ENCODE assay signal across 9 cellular contexts in genomic region chr12:124713041-124713435, GRCh38.
A peak's percentile ranks its signal among the peaks of the same experiment; 100 is the strongest.
DNase-seq lines count a peak whose midpoint lies in the region; ATAC-seq and TF ChIP-seq lines count a peak whose summit lies in the region.
"Had no signal": no experiment of that assay in that cellular context is flagged by ENCODE, and none has a peak within 500 bp of the region (broad histone marks: within the 10 kb centered on the region; RNA-seq: fewer than 3 reads in every experiment).

No MANE protein-coding gene starts in this region.

- peak overlapping the region; percentile 4 for H3K27ac ChIP-seq in parathyroid adenoma
- H3K27ac ChIP-seq: C4-2B had no signal

- H3K4me1 ChIP-seq in parathyroid adenoma: no peaks in the 10 kb centered on the region

- no peak overlapping the region for H3K9ac ChIP-seq in parathyroid adenoma

- no peak for DNase-seq in activated T-cell treated with anti-CD3 and anti-CD28 coated beads, Interleukin-2, amount 50 U/mL, for 4 hours
- no peak for DNase-seq in activated T-cell treated with anti-CD3 and anti-CD28 coated beads, Interleukin-2, amount 50 U/mL, for 1 hour
- DNase-seq in effector memory CD8-positive, alpha-beta T cell: peak in 1 of 3 experiments; percentile 13
- DNase-seq in Kasumi-1 (lab: John Stamatoyannopoulos, UW) (no peak), NCI-H2029 (lab: John Stamatoyannopoulos, UW) (no peak)

- no peaks in the 10 kb centered on the region for H3K27me3 Mint-ChIP-seq in activated T-cell treated with anti-CD3 and anti-CD28 coated beads, Interleukin-2, amount 50 U/mL, for 4 hours (ENCODE audit: low read depth)
- H3K27me3 Mint-ChIP-seq in effector memory CD8-positive, alpha-beta T cell: no peaks in the 10 kb centered on the region

- no peaks in the 10 kb centered on the region for H3K27me3 ChIP-seq in parathyroid adenoma (ENCODE audit: control insufficient read depth, insufficient read depth, low read length)

- no peaks in the 10 kb centered on the region for H3K9me3 Mint-ChIP-seq in activated T-cell treated with anti-CD3 and anti-CD28 coated beads, Interleukin-2, amount 50 U/mL, for 4 hours
- no peaks in the 10 kb centered on the region for H3K9me3 Mint-ChIP-seq in effector memory CD8-positive, alpha-beta T cell

- no peaks in the 10 kb centered on the region for H3K36me3 Mint-ChIP-seq in activated T-cell treated with anti-CD3 and anti-CD28 coated beads, Interleukin-2, amount 50 U/mL, for 4 hours (ENCODE audit: insufficient read depth)
- no peaks in the 10 kb centered on the region for H3K36me3 Mint-ChIP-seq in effector memory CD8-positive, alpha-beta T cell (ENCODE audit: insufficient read depth)

- H3K4me3 ChIP-seq in parathyroid adenoma (ENCODE audit: low read depth, low read length): no peak overlapping the region

- peak; percentile 22 to 25 for ATAC-seq in activated T-cell treated with anti-CD3 and anti-CD28 coated beads, Interleukin-2, amount 50 U/mL, for 4 hours
- ATAC-seq in HG03565 (IDR thresholded peaks at IDR 0.05; ENCODE audit: unreplicated experiment) (peak; percentile 14), HG03025 (IDR thresholded peaks at IDR 0.05; ENCODE audit: low FRiP score, unreplicated experiment) (no peak)
- peak; percentile 37 for ATAC-seq in effector memory CD8-positive, alpha-beta T cell (replicated peaks)

- H3K4me1 Mint-ChIP-seq in activated T-cell treated with anti-CD3 and anti-CD28 coated beads, Interleukin-2, amount 50 U/mL, for 4 hours (ENCODE audit: low read depth): peaks cover 18% of the 10 kb centered on the region
- H3K4me1 Mint-ChIP-seq in effector memory CD8-positive, alpha-beta T cell (ENCODE audit: low read depth in 2 of 2): peaks cover 13 to 18% of the 10 kb centered on the region in 2 donors

- TF ChIP-seq CTCF in parathyroid adenoma (IDR thresholded peaks at IDR 0.05): no peak

- peak overlapping the region; percentile 87 to 91 for H3K27ac Mint-ChIP-seq in effector memory CD8-positive, alpha-beta T cell

- peak overlapping the region; percentile 52 for H3K4me3 Mint-ChIP-seq in activated T-cell treated with anti-CD3 and anti-CD28 coated beads, Interleukin-2, amount 50 U/mL, for 4 hours
- H3K4me3 Mint-ChIP-seq in effector memory CD8-positive, alpha-beta T cell: peak overlapping the region; percentile 74 to 81

- no peak overlapping the region for H3K4me2 ChIP-seq in parathyroid adenoma (ENCODE audit: low read length)

- H3K36me3 ChIP-seq in parathyroid adenoma (ENCODE audit: control insufficient read depth, insufficient read depth, low read length): no peaks in the 10 kb centered on the region

- H2AFZ ChIP-seq in parathyroid adenoma: no peak overlapping the region

- H3K79me2 ChIP-seq in parathyroid adenoma: no peaks in the 10 kb centered on the region

- no peaks in the 10 kb centered on the region for H3K9me3 ChIP-seq in parathyroid adenoma (ENCODE audit: control insufficient read depth, low read length)
